In genomic region chr11:69841859-69842698, GRCh38 we compare ENCODE assay signal across 10 cellular contexts. TPM values are rescaled to one million over a fixed set of nuclear protein-coding genes. Genes with fewer than 3 reads are reported as not detected.
DNase-seq lines count a peak whose midpoint lies in the region; ATAC-seq, FAIRE-seq and TF ChIP-seq lines count a peak whose summit lies in the region.
"Had no signal": no experiment of that assay in that cellular context is flagged by ENCODE, and none has a peak within 500 bp of the region (broad histone marks: within the 10 kb centered on the region; RNA-seq: fewer than 3 reads in every experiment).

No MANE protein-coding gene starts in this region.

- H3K79me1 ChIP-seq in H1 (ENCODE audit: low read depth, low read length): no peaks in the 10 kb centered on the region

- no peak overlapping the region for H2BK120ac ChIP-seq in H1 (replicated peaks; ENCODE audit: low read depth, low read length)

- TF ChIP-seq POLR2A in NB4 (IDR thresholded peaks at IDR 0.05; ENCODE audit: extremely low read depth, insufficient read length) (no peak), H1 (IDR thresholded peaks at IDR 0.05; ENCODE audit: control extremely low read depth in 1 of 2, low read depth in 2 of 2, low read length in 2 of 2) (no peak)

- H3K4me3 Mint-ChIP-seq in activated T-cell treated with anti-CD3 and anti-CD28 coated beads, Interleukin-2, amount 50 U/mL, for 4 hours: no peak overlapping the region

- H3K9me3 ChIP-seq in H1 (ENCODE audit: insufficient read depth in 2 of 2, low read depth in 1 of 2, low read length in 1 of 2) (peaks cover 0 to 3% of the 10 kb centered on the region in 2 experiments; a peak in 1 of 4 replicates), small intestine (ENCODE audit: control insufficient read depth, low read depth) (no peaks in the 10 kb centered on the region)
- H3K9me3 ChIP-seq: right atrium auricular region had no signal

- H3K4ac ChIP-seq in H1 (replicated peaks; ENCODE audit: insufficient read length, low read depth, low read length): no peak overlapping the region

- TF ChIP-seq RAD21 in H1 (IDR thresholded peaks at IDR 0.05 in 1 of 2, conservative IDR thresholded peaks at IDR 0.05 in 1 of 2; ENCODE audit: low read depth in 2 of 2, low read length in 2 of 2): peak; percentile 47 to 63

- no peak overlapping the region for H3K56ac ChIP-seq in H1 (replicated peaks; ENCODE audit: insufficient read length, low read depth, low read length)

- H2BK20ac ChIP-seq in H1 (ENCODE audit: low read length): peak overlapping the region; percentile 98

- peak; percentile 73 for TF ChIP-seq CTCF in NB4 (IDR thresholded peaks at IDR 0.05; ENCODE audit: low read depth, low read length)
- TF ChIP-seq CTCF in H1 (IDR thresholded peaks at IDR 0.05; ENCODE audit: control extremely low read depth in 1 of 3, insufficient read depth in 1 of 3, low read depth in 1 of 3, low read length in 3 of 3): peak; percentile 69 to 84 (median 79)

- H2AFZ ChIP-seq in H1 (ENCODE audit: low read length): no peak overlapping the region

- no peak overlapping the region; a peak in 1 of 7 replicates for H3K9ac ChIP-seq in H1 (replicated peaks in 1 of 4; ENCODE audit: extremely low read depth in 1 of 4, low read depth in 3 of 4, low read length in 3 of 4)

- peaks cover 0 to 3% of the 10 kb centered on the region in 2 experiments for H4K20me1 ChIP-seq in H1 (replicated peaks in 1 of 2; ENCODE audit: control insufficient read depth in 1 of 2, insufficient read depth in 2 of 2, low read length in 2 of 2)

- H3K36me3 ChIP-seq in H1 (ENCODE audit: control insufficient read depth in 2 of 4, insufficient read depth in 4 of 4, low read length in 3 of 4): no peaks in the 10 kb centered on the region
- no peaks in the 10 kb centered on the region for H3K36me3 ChIP-seq in small intestine (ENCODE audit: control insufficient read depth in 2 of 2, insufficient read depth in 2 of 2, low read length in 2 of 2)
- H3K36me3 ChIP-seq: right atrium auricular region had no signal

- peak overlapping the region; percentile 97 for H2BK15ac ChIP-seq in H1 (ENCODE audit: low read length)

- no peak for ATAC-seq in activated T-cell treated with anti-CD3 and anti-CD28 coated beads, Interleukin-2, amount 50 U/mL, for 4 hours

- H2AK5ac ChIP-seq in H1 (ENCODE audit: low read depth, low read length): peak overlapping the region; percentile 87

- peak; percentile 7 for DNase-seq in activated T-cell treated with anti-CD3 and anti-CD28 coated beads for 24 hours (ENCODE audit: low read depth)
- no peak for DNase-seq in activated T-cell treated with anti-CD3 and anti-CD28 coated beads, Interleukin-2, amount 50 U/mL, for 4 hours
- DNase-seq in NB4 (ENCODE audit: low read depth): peak; percentile 50
- DNase-seq in H1 (ENCODE audit: low read depth in 1 of 2, low spot score in 2 of 2): peak in 1 of 2 experiments; percentile 63
- DNase-seq in small intestine: peak; percentile 45
- no peak for DNase-seq in occipital lobe (lab: John Stamatoyannopoulos, UW)
- no peak for DNase-seq in NCI-H774 (lab: John Stamatoyannopoulos, UW)
- DNase-seq in cerebellar nuclear complex (lab: John Stamatoyannopoulos, UW): no peak

- H3K23ac ChIP-seq in H1 (ENCODE audit: insufficient read length): no peak overlapping the region

- 0 out of 2 replicates have a peak overlapping the region, but pooled peaks have one; percentile 71 for H2BK5ac ChIP-seq in H1 (ENCODE audit: low read depth, low read length)

- no peak overlapping the region for H4K5ac ChIP-seq in H1 (ENCODE audit: insufficient read length, low read depth, low read length)

- CTCF ChIA-PET in H1 (lab: Charles Lee; ENCODE audit: partially characterized antibody): interaction anchor here (0.7 to 2.5 kb wide), 28 partner anchors 8 to 156 kb away, joined by 3 to 18 read pairs (median 5); partner anchors contain the start of gene FGF3

- POLR2A ChIA-PET in H1 (lab: Charles Lee; ENCODE audit: partially characterized antibody): interaction anchor here (0.9 to 1.4 kb wide), 3 partner anchors 9 to 58 kb away, joined by 3 to 4 read pairs (median 3); no protein-coding TSS in a partner anchor

- H3K4me1 ChIP-seq in H1 (replicated peaks in 1 of 4; ENCODE audit: control insufficient read depth in 3 of 4, insufficient read depth in 4 of 4, low read length in 3 of 4) (peaks cover 0 to 11% (median 2%) of the 10 kb centered on the region in 4 experiments; a peak in 4 of 7 replicates), small intestine (ENCODE audit: control insufficient read depth in 2 of 2, insufficient read depth in 1 of 2, low read depth in 1 of 2, low read length in 1 of 2) (no peaks in the 10 kb centered on the region)
- H3K4me1 ChIP-seq: right atrium auricular region had no signal

- no peak overlapping the region for H3K18ac ChIP-seq in H1 (ENCODE audit: extremely low read depth, low read length)

- 79% methylated on average over 13 of the region's 13 CpGs; no CpG with 5 or more reads in 1 of the 2 experiments for WGBS in H1 (ENCODE audit: extremely low coverage in 1 of 2, insufficient coverage in 1 of 2, insufficient read length in 1 of 2, insufficient replicate concordance in 2 of 2, low coverage in 1 of 2, low lambda C conversion rate in 2 of 2, missing lambda C conversion rate in 1 of 2), 2 experiments
- 52 to 61% (median 54%) methylated on average over 13 of the region's 13 CpGs for WGBS in small intestine, 3 donors

- peaks cover 0 to 2% (median 0%) of the 10 kb centered on the region in 4 experiments; a peak in 2 of 7 replicates for H3K27me3 ChIP-seq in H1 (replicated peaks in 1 of 4; ENCODE audit: control insufficient read depth in 3 of 4, extremely low read depth in 1 of 4, insufficient read depth in 3 of 4, low read length in 3 of 4)
- no peaks in the 10 kb centered on the region for H3K27me3 ChIP-seq in small intestine (ENCODE audit: control insufficient read depth in 2 of 2, insufficient read depth in 2 of 2, low read length in 2 of 2)
- H3K27me3 ChIP-seq: right atrium auricular region had no signal

- H3K36me3 Mint-ChIP-seq in activated T-cell treated with anti-CD3 and anti-CD28 coated beads, Interleukin-2, amount 50 U/mL, for 4 hours (ENCODE audit: insufficient read depth): no peaks in the 10 kb centered on the region

- no peak overlapping the region for H4K8ac ChIP-seq in H1 (ENCODE audit: extremely low read depth, insufficient read depth, low read length)

- H3K23me2 ChIP-seq in H1 (ENCODE audit: low read depth, low read length): peaks cover 12% of the 10 kb centered on the region; the same call in 1 of the 2 replicates

- peaks cover 12% of the 10 kb centered on the region for H3K27me3 Mint-ChIP-seq in activated T-cell treated with anti-CD3 and anti-CD28 coated beads, Interleukin-2, amount 50 U/mL, for 4 hours (ENCODE audit: low read depth)

- no peak overlapping the region for H4K91ac ChIP-seq in H1 (replicated peaks; ENCODE audit: insufficient read length, low read length)

- H2BK12ac ChIP-seq in H1 (ENCODE audit: low read depth, low read length): peak overlapping the region; percentile 86

- FAIRE-seq in H1 (lab: Jason Lieb, UNC) (peak; percentile 91), small intestine (lab: Jason Lieb, UNC) (no peak)

- H3K4me3 ChIP-seq in NB4 (ENCODE audit: low read depth, low read length): no peak overlapping the region
- no peak overlapping the region for H3K4me3 ChIP-seq in H1 (ENCODE audit: extremely low read depth in 1 of 4, insufficient read depth in 2 of 4, low read depth in 3 of 4, low read length in 4 of 4)
- H3K4me3 ChIP-seq in small intestine (ENCODE audit: low read depth in 1 of 2, low read length in 2 of 2): no peak overlapping the region
- H3K4me3 ChIP-seq: right atrium auricular region had no signal

- no peak overlapping the region for H3K27ac ChIP-seq in H1 (ENCODE audit: low read depth, low read length)
- H3K27ac ChIP-seq in small intestine (ENCODE audit: low read depth in 1 of 2, low read length in 1 of 2): no peak overlapping the region
- H3K27ac ChIP-seq: right atrium auricular region had no signal

- no peaks in the 10 kb centered on the region for H3K79me2 ChIP-seq in H1 (ENCODE audit: control insufficient read depth in 1 of 2, insufficient read depth in 2 of 2, low read length in 2 of 2)

- H3K4me2 ChIP-seq in H1 (ENCODE audit: insufficient read depth in 1 of 2, low read depth in 2 of 2, low read length in 2 of 2): no peak overlapping the region

- TF ChIP-seq EP300 in H1 (IDR thresholded peaks at IDR 0.05; ENCODE audit: borderline replicate concordance in 1 of 2, low read depth in 2 of 2, low read length in 2 of 2): no peak

- H3K9me3 Mint-ChIP-seq in activated T-cell treated with anti-CD3 and anti-CD28 coated beads, Interleukin-2, amount 50 U/mL, for 4 hours: no peaks in the 10 kb centered on the region

- no peak overlapping the region for H3K14ac ChIP-seq in H1 (ENCODE audit: insufficient read length)

- H3K4me1 Mint-ChIP-seq in activated T-cell treated with anti-CD3 and anti-CD28 coated beads, Interleukin-2, amount 50 U/mL, for 4 hours (ENCODE audit: low read depth): no peaks in the 10 kb centered on the region

TF ChIP-seq in H1, 55 proteins besides CTCF, POLR2A, EP300 and RAD21:
- TF ChIP-seq HDAC2 (IDR thresholded peaks at IDR 0.05; ENCODE audit: borderline replicate concordance in 1 of 2, low read depth in 2 of 2, low read length in 2 of 2) (0 out of 4 replicates have a peak, but pooled peaks of 1 of the 2 experiments have one; percentile 60), KDM1A (IDR thresholded peaks at IDR 0.05; ENCODE audit: borderline replicate concordance, low read length) (peak; percentile 95), POLR2AphosphoS5 (IDR thresholded peaks at IDR 0.05; ENCODE audit: low read depth, low read length) (no peak)

RNA-seq across cellular contexts. Expression of gene FGF3, which starts 22.9 kb away (rescaled TPM):
- not detected for total RNA-seq in activated T-cell treated with anti-CD3 and anti-CD28 coated beads, Interleukin-2, amount 50 U/mL, for 4 hours
- not detected in 2 replicates for total RNA-seq in H1 (2021; fragmentation: NEBNext Ultra II Directional; extraction: Animal tissue kit (Norgen Biotek cat#: 25700))
- polyA plus RNA-seq in H1 (2011; rRNA removed) (0.19 TPM in 1 of 2 replicates, not detected in the other), small intestine (not detected)
- not detected for polyA plus RNA-seq in H1 (2011; cell fraction: cytosol; rRNA removed)
- not detected for polyA plus RNA-seq in H1 (2011; cell fraction: nucleus; rRNA removed)
- polyA plus RNA-seq in H1 (2012, experiment 1 of 2): not detected in 4 replicates
- polyA plus RNA-seq in H1 (2012, experiment 2 of 2): not detected
- polyA plus RNA-seq in H1 (2013, experiment 1 of 2): 0.12 TPM
- 0.06 TPM for polyA plus RNA-seq in H1 (2013, experiment 2 of 2)
- not detected in 2 replicates for polyA minus RNA-seq in H1 (2011; rRNA and poly(A)+ RNA removed)
- polyA minus RNA-seq in H1 (2011; cell fraction: cytosol; rRNA and poly(A)+ RNA removed): not detected
- polyA minus RNA-seq in H1 (2011; cell fraction: nucleus; rRNA and poly(A)+ RNA removed): not detected
- not detected for total RNA-seq in occipital lobe
- total RNA-seq: right atrium auricular region; T-helper 2 cell treated with Interferon-gamma antibody and Interleukin-4, amounts not matched to agents 100 ng/mL and 5 ng/mL, for 36 hours had no signal

Comparison
In these comparisons a context has a peak if more than half of its experiments do, and no peak if none do; other contexts are left out.
1. DNase-seq: peak in activated T-cell treated with anti-CD3 and anti-CD28 coated beads for 24 hours (single experiment), NB4 (single experiment) and small intestine (single experiment); none in activated T-cell treated with anti-CD3 and anti-CD28 coated beads, Interleukin-2, amount 50 U/mL, for 4 hours (single experiment), occipital lobe (single experiment), NCI-H774 (single experiment) and cerebellar nuclear complex (0 of 2).